In the genomic region with DNA sequence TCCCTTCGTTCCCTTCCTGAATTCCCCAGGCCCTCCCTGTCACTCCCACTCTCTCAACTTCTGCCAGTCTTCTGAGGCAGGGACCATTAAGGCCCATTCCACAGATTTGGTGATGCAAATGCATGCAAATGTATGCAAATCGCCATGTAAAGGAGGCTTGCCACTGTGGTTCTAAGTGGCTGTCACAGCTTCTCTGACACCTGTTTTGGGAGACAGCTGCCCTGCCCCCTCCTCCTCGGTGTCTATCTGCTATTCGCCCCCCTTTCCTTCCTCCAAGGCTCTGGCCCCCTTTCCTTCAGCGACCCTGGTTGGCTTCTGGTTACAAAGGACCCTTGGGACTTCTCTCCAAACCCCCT, we compare ENCODE assay signal across 1 cellular context.
TF ChIP-seq lines count a peak whose summit lies in the region.

No MANE protein-coding gene starts in this region.

TF ChIP-seq in HepG2, 621 proteins besides CTCF, POLR2A, EP300 and RAD21:
- TF ChIP-seq LCORL (IDR thresholded peaks at IDR 0.05) (no peak), LCORL (CRISPR knock-in tag; IDR thresholded peaks at IDR 0.05) (peak; percentile 4; the same call in 1 of the 2 replicates), RBM39 (IDR thresholded peaks at IDR 0.05; ENCODE audit: low read depth, low read length, poor library complexity, severe bottlenecking) (peak; percentile 12), KAT7 (CRISPR knock-in tag; IDR thresholded peaks at IDR 0.05; ENCODE audit: borderline replicate concordance) (no peak)
- TF ChIP-seq, protein P1, sequence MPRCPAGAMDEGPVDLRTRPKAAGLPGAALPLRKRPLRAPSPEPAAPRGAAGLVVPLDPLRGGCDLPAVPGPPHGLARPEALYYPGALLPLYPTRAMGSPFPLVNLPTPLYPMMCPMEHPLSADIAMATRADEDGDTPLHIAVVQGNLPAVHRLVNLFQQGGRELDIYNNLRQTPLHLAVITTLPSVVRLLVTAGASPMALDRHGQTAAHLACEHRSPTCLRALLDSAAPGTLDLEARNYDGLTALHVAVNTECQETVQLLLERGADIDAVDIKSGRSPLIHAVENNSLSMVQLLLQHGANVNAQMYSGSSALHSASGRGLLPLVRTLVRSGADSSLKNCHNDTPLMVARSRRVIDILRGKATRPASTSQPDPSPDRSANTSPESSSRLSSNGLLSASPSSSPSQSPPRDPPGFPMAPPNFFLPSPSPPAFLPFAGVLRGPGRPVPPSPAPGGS (CRISPR knock-in tag; IDR thresholded peaks at IDR 0.05): peak; percentile 14; the same call in 1 of the 2 replicates
